10 cellular contexts compared by ENCODE assay signal in the genomic region with DNA sequence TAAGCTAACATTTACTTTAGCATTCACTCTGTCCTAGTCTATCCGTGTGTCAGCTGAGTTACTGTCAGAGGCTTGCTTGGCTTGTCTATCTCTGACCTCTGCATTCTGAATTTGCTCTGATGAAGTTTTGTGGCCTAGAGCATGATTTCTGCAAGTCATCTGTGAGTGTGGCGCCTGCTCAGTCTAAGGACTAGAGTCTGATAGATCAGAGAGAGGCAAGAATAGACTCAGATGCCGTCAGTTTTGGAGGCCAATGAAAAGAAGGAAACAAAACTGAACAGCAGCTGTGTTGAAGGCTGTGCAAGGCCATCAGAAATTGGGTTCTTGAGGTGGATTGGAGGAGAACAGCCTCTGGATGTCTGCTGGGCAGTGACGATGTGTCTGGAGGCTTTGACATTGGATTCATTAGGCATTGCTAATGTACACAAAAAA.
DNase-seq lines count a peak whose midpoint lies in the region; ATAC-seq, FAIRE-seq and TF ChIP-seq lines count a peak whose summit lies in the region.
"Had no signal": no experiment of that assay in that cellular context is flagged by ENCODE, and none has a peak within 500 bp of the region (broad histone marks: within the 10 kb centered on the region; RNA-seq: fewer than 3 reads in every experiment).

No MANE protein-coding gene starts in this region.

- POLR2A ChIA-PET in CD4-positive, alpha-beta memory T cell (lab: Charles Lee; ENCODE audit: partially characterized antibody) = no interaction called here
- POLR2A ChIA-PET in WTC11 (lab: Charles Lee) = no interaction called here

- no peaks in the 10 kb centered on the region for H3K36me3 Mint-ChIP-seq in astrocyte (ENCODE audit: low read depth, unreplicated experiment)
- no peaks in the 10 kb centered on the region for H3K36me3 Mint-ChIP-seq in CD4-positive, alpha-beta memory T cell
- H3K36me3 Mint-ChIP-seq in WTC11 = no peaks in the 10 kb centered on the region
- H3K36me3 Mint-ChIP-seq in stimulated activated naive B cell treated with anti-CD40 and anti-IgM and Interleukin-4, amounts not matched to agents 10 μg/mL and 1 μg/mL and 100 μg/mL, for 72 hours = no peaks in the 10 kb centered on the region

- ATAC-seq in WTC11 = no peak
- ATAC-seq in stimulated activated naive B cell treated with anti-CD40 and anti-IgM and Interleukin-4, amounts not matched to agents 10 μg/mL and 1 μg/mL and 100 μg/mL, for 72 hours (replicated peaks) = no peak

- H3K4me1 ChIP-seq in astrocyte (ENCODE audit: insufficient read depth, low read length) = peaks cover 21% of the 10 kb centered on the region
- H3K4me1 ChIP-seq in right atrium auricular region = peaks cover 0 to 8% of the 10 kb centered on the region in 2 donors
- H3K4me1 ChIP-seq in CD4-positive, alpha-beta memory T cell (ENCODE audit: insufficient read depth, low read length) = no peaks in the 10 kb centered on the region

- H3K9me3 Mint-ChIP-seq in astrocyte (ENCODE audit: unreplicated experiment) (no peaks in the 10 kb centered on the region), WTC11 (no peaks in the 10 kb centered on the region)
- H3K9me3 Mint-ChIP-seq in CD4-positive, alpha-beta memory T cell = peaks cover 0 to 2% (median 0%) of the 10 kb centered on the region in 8 donors
- H3K9me3 Mint-ChIP-seq in stimulated activated naive B cell treated with anti-CD40 and anti-IgM and Interleukin-4, amounts not matched to agents 10 μg/mL and 1 μg/mL and 100 μg/mL, for 72 hours = no peaks in the 10 kb centered on the region
- H3K9me3 Mint-ChIP-seq: activated T-helper 1 cell treated with anti-CD3 and anti-CD28 coated beads, Interleukin-12 subunit alpha, Interleukin-12 subunit beta, Interleukin-2, Interleukin-4 antibody, amounts not matched to agents 30 ng/mL and 10 ng/mL and 1 ng/mL, durations not matched to agents 14 hours and 24 hours and 36 hours had no signal

- no peak for TF ChIP-seq CTCF in astrocyte (IDR thresholded peaks at IDR 0.05; ENCODE audit: insufficient read depth, low read depth, low read length)
- TF ChIP-seq CTCF in right atrium auricular region (IDR thresholded peaks at IDR 0.05) = no peak
- no peak for TF ChIP-seq CTCF in WTC11 (IDR thresholded peaks at IDR 0.05)

- H3K27ac Mint-ChIP-seq in astrocyte (ENCODE audit: unreplicated experiment) (no peak overlapping the region), WTC11 (no peak overlapping the region)
- no peak overlapping the region for H3K27ac Mint-ChIP-seq in CD4-positive, alpha-beta memory T cell
- H3K27ac Mint-ChIP-seq in stimulated activated naive B cell treated with anti-CD40 and anti-IgM and Interleukin-4, amounts not matched to agents 10 μg/mL and 1 μg/mL and 100 μg/mL, for 72 hours = no peak overlapping the region
- H3K27ac Mint-ChIP-seq: activated T-helper 1 cell treated with anti-CD3 and anti-CD28 coated beads, Interleukin-12 subunit alpha, Interleukin-12 subunit beta, Interleukin-2, Interleukin-4 antibody, amounts not matched to agents 30 ng/mL and 10 ng/mL and 1 ng/mL, durations not matched to agents 14 hours and 24 hours and 36 hours had no signal

- H4K20me1 ChIP-seq in astrocyte (ENCODE audit: insufficient read depth, low read length) = no peaks in the 10 kb centered on the region

- no peaks in the 10 kb centered on the region for H3K27me3 Mint-ChIP-seq in astrocyte (ENCODE audit: low read depth, unreplicated experiment)
- no peaks in the 10 kb centered on the region for H3K27me3 Mint-ChIP-seq in CD4-positive, alpha-beta memory T cell
- H3K27me3 Mint-ChIP-seq in WTC11 (ENCODE audit: low read depth) = no peaks in the 10 kb centered on the region
- no peaks in the 10 kb centered on the region for H3K27me3 Mint-ChIP-seq in stimulated activated naive B cell treated with anti-CD40 and anti-IgM and Interleukin-4, amounts not matched to agents 10 μg/mL and 1 μg/mL and 100 μg/mL, for 72 hours

- peak overlapping the region; percentile 52 for H3K4me2 ChIP-seq in astrocyte (ENCODE audit: low read length)

- in situ Hi-C loops in G401 (cut with HindIII; ENCODE audit: low sequenced_read_pairs) = no loop called here

- H3K36me3 ChIP-seq in astrocyte (ENCODE audit: insufficient read depth, low read length) = no peaks in the 10 kb centered on the region
- no peaks in the 10 kb centered on the region for H3K36me3 ChIP-seq in right atrium auricular region
- H3K36me3 ChIP-seq in CD4-positive, alpha-beta memory T cell (ENCODE audit: insufficient read depth, low read length) = no peaks in the 10 kb centered on the region

- H3K79me2 ChIP-seq in astrocyte (ENCODE audit: insufficient read depth, low read length) = peaks cover 35% of the 10 kb centered on the region

- H3K4me3 Mint-ChIP-seq in astrocyte (ENCODE audit: unreplicated experiment) = no peak overlapping the region
- H3K4me3 Mint-ChIP-seq in CD4-positive, alpha-beta memory T cell = no peak overlapping the region
- H3K4me3 Mint-ChIP-seq in WTC11 = no peak overlapping the region
- H3K4me3 Mint-ChIP-seq in stimulated activated naive B cell treated with anti-CD40 and anti-IgM and Interleukin-4, amounts not matched to agents 10 μg/mL and 1 μg/mL and 100 μg/mL, for 72 hours = no peak overlapping the region
- H3K4me3 Mint-ChIP-seq: activated T-helper 1 cell treated with anti-CD3 and anti-CD28 coated beads, Interleukin-12 subunit alpha, Interleukin-12 subunit beta, Interleukin-2, Interleukin-4 antibody, amounts not matched to agents 30 ng/mL and 10 ng/mL and 1 ng/mL, durations not matched to agents 14 hours and 24 hours and 36 hours had no signal

- no peaks in the 10 kb centered on the region for H3K9me3 ChIP-seq in astrocyte (ENCODE audit: insufficient read depth, low read depth, low read length)
- no peaks in the 10 kb centered on the region for H3K9me3 ChIP-seq in right atrium auricular region
- no peaks in the 10 kb centered on the region for H3K9me3 ChIP-seq in CD4-positive, alpha-beta memory T cell (ENCODE audit: control insufficient read depth in 1 of 2, low read length in 2 of 2)

- CTCF ChIA-PET in CD4-positive, alpha-beta memory T cell (lab: Charles Lee; ENCODE audit: partially characterized antibody) = no interaction called here
- CTCF ChIA-PET in WTC11 (lab: Charles Lee) = no interaction called here

- intact Hi-C loops in CD4-positive, alpha-beta memory T cell (cut with micrococcal nuclease) = no loop called here

- H3K4me3 ChIP-seq in astrocyte (ENCODE audit: insufficient read depth, low read depth, low read length) = no peak overlapping the region
- no peak overlapping the region for H3K4me3 ChIP-seq in right atrium auricular region
- H3K4me3 ChIP-seq in CD4-positive, alpha-beta memory T cell (ENCODE audit: low read length in 2 of 2) = no peak overlapping the region

- peak overlapping the region; percentile 77 for H3K27ac ChIP-seq in astrocyte (ENCODE audit: low read depth, low read length)
- H3K27ac ChIP-seq in right atrium auricular region = peak overlapping the region; percentile 52 to 63
- H3K27ac ChIP-seq in CD4-positive, alpha-beta memory T cell (ENCODE audit: low read depth, low read length) = no peak overlapping the region

- DNase-seq in G401 (ENCODE audit: low spot score) (peak; percentile 40), astrocyte (ENCODE audit: low read depth) (peak; percentile 95), right atrium auricular region (ENCODE audit: low spot score) (peak; percentile 87), renal cortical epithelial cell (ENCODE audit: low read depth) (peak; percentile 16), epidermal melanocyte (ENCODE audit: insufficient read length, low spot score) (no peak), WTC11 (ENCODE audit: low spot score) (no peak)
- no peak for DNase-seq in CD4-positive, alpha-beta memory T cell
- no peak for DNase-seq in stimulated activated naive B cell treated with anti-CD40 and anti-IgM and Interleukin-4, amounts not matched to agents 10 μg/mL and 1 μg/mL and 100 μg/mL, for 72 hours
- DNase-seq: NCI-H1105 had no signal

- H3K4me1 Mint-ChIP-seq in astrocyte (ENCODE audit: low read depth, unreplicated experiment) (peaks cover 3% of the 10 kb centered on the region), WTC11 (peaks cover 3% of the 10 kb centered on the region)
- H3K4me1 Mint-ChIP-seq in CD4-positive, alpha-beta memory T cell = no peaks in the 10 kb centered on the region
- no peaks in the 10 kb centered on the region for H3K4me1 Mint-ChIP-seq in stimulated activated naive B cell treated with anti-CD40 and anti-IgM and Interleukin-4, amounts not matched to agents 10 μg/mL and 1 μg/mL and 100 μg/mL, for 72 hours

- peak; percentile 17 for FAIRE-seq in astrocyte (lab: Jason Lieb, UNC)

- H3K27me3 ChIP-seq in astrocyte (ENCODE audit: insufficient read depth, low read length) = no peaks in the 10 kb centered on the region
- no peaks in the 10 kb centered on the region for H3K27me3 ChIP-seq in right atrium auricular region
- no peaks in the 10 kb centered on the region for H3K27me3 ChIP-seq in CD4-positive, alpha-beta memory T cell (ENCODE audit: insufficient read depth, low read length)

- peak overlapping the region; percentile 59 for H2AFZ ChIP-seq in astrocyte (ENCODE audit: low read depth, low read length)

- H3K9ac ChIP-seq in astrocyte (ENCODE audit: low read length) = peak overlapping the region; percentile 45

TF ChIP-seq in WTC11, 78 proteins besides CTCF, POLR2A, EP300 and RAD21 (continues in another document):
- TF ChIP-seq, protein P1, sequence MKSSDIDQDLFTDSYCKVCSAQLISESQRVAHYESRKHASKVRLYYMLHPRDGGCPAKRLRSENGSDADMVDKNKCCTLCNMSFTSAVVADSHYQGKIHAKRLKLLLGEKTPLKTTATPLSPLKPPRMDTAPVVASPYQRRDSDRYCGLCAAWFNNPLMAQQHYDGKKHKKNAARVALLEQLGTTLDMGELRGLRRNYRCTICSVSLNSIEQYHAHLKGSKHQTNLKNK (CRISPR knock-in tag; IDR thresholded peaks at IDR 0.05) = no peak
- TF ChIP-seq, protein P2, sequence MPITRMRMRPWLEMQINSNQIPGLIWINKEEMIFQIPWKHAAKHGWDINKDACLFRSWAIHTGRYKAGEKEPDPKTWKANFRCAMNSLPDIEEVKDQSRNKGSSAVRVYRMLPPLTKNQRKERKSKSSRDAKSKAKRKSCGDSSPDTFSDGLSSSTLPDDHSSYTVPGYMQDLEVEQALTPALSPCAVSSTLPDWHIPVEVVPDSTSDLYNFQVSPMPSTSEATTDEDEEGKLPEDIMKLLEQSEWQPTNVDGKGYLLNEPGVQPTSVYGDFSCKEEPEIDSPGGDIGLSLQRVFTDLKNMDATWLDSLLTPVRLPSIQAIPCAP (CRISPR knock-in tag; IDR thresholded peaks at IDR 0.05) = no peak
- TF ChIP-seq GRHL2 (CRISPR knock-in tag; IDR thresholded peaks at IDR 0.05; ENCODE audit: insufficient replicate concordance, severe bottlenecking) = no peak
- TF ChIP-seq RELA (CRISPR knock-in tag; IDR thresholded peaks at IDR 0.05; ENCODE audit: borderline replicate concordance) = no peak
- no peak for TF ChIP-seq NFYB (CRISPR knock-in tag; conservative IDR thresholded peaks at IDR 0.05; ENCODE audit: low read depth)
- no peak for TF ChIP-seq IRF2 (CRISPR knock-in tag; IDR thresholded peaks at IDR 0.05; ENCODE audit: borderline replicate concordance, low read depth)
- no peak for TF ChIP-seq NR1H2 (CRISPR knock-in tag; IDR thresholded peaks at IDR 0.05)

Comparison
In these comparisons a context has a peak if more than half of its experiments do, and no peak if none do; other contexts are left out.
1. DNase-seq: peak in G401 (single experiment), astrocyte (single experiment), right atrium auricular region (single experiment) and renal cortical epithelial cell (single experiment); none in epidermal melanocyte (single experiment), CD4-positive, alpha-beta memory T cell (0 of 5), WTC11 (single experiment) and stimulated activated naive B cell treated with anti-CD40 and anti-IgM and Interleukin-4, amounts not matched to agents 10 μg/mL and 1 μg/mL and 100 μg/mL, for 72 hours (single experiment).